In genomic region chr1:3265800-3266485, GRCh38 we compare ENCODE assay signal across 34 cellular contexts.
"Had no signal": no experiment of that assay in that cellular context is flagged by ENCODE, and none has a peak within 500 bp of the region (broad histone marks: within the 10 kb centered on the region; RNA-seq: fewer than 3 reads in every experiment).

No MANE protein-coding gene starts in this region.

- H3K27me3 Mint-ChIP-seq: IgD-negative memory B cell had no signal

- H3K27ac Mint-ChIP-seq: activated CD4-positive, alpha-beta memory T cell treated with anti-CD3 and anti-CD28 coated beads for 36 hours; activated naive CD4-positive, alpha-beta T cell treated with anti-CD3 and anti-CD28 coated beads for 36 hours; activated naive CD4-positive, alpha-beta T cell treated with anti-CD3 and anti-CD28 coated beads, Interleukin-2, amount 50 U/mL, for 72 hours; activated naive CD8-positive, alpha-beta T cell treated with anti-CD3 and anti-CD28 coated beads, Interleukin-2, amount 50 U/mL, for 24 hours; activated T-helper 1 cell treated with anti-CD3 and anti-CD28 coated beads, Interleukin-12 subunit alpha, Interleukin-12 subunit beta, Interleukin-2, Interleukin-4 antibody, amounts not matched to agents 30 ng/mL and 10 ng/mL and 1 ng/mL, durations not matched to agents 14 hours and 24 hours and 36 hours; IgD-negative memory B cell; WTC11 had no signal

- H3K9me3 Mint-ChIP-seq: activated CD4-positive, alpha-beta memory T cell treated with anti-CD3 and anti-CD28 coated beads for 36 hours; activated naive CD4-positive, alpha-beta T cell treated with anti-CD3 and anti-CD28 coated beads for 36 hours; activated naive CD4-positive, alpha-beta T cell treated with anti-CD3 and anti-CD28 coated beads, Interleukin-2, amount 50 U/mL, for 72 hours; activated naive CD8-positive, alpha-beta T cell treated with anti-CD3 and anti-CD28 coated beads, Interleukin-2, amount 50 U/mL, for 24 hours; activated T-cell treated with anti-CD3 and anti-CD28 coated beads, Interleukin-2, amount 50 U/mL, for 4 hours; activated T-helper 1 cell treated with anti-CD3 and anti-CD28 coated beads, Interleukin-12 subunit alpha, Interleukin-12 subunit beta, Interleukin-2, Interleukin-4 antibody, amounts not matched to agents 30 ng/mL and 10 ng/mL and 1 ng/mL, durations not matched to agents 14 hours and 24 hours and 36 hours; WTC11 had no signal

- ATAC-seq: activated naive CD4-positive, alpha-beta T cell treated with anti-CD3 and anti-CD28 coated beads, Interleukin-2, amount 50 U/mL, for 72 hours; activated naive CD8-positive, alpha-beta T cell treated with anti-CD3 and anti-CD28 coated beads, Interleukin-2, amount 50 U/mL, for 24 hours; activated T-cell treated with anti-CD3 and anti-CD28 coated beads, Interleukin-2, amount 50 U/mL, for 4 hours; PC-3; WTC11 had no signal

- H3K27ac ChIP-seq: brain microvascular endothelial cell, Peyer's patch, RWPE1, SJCRH30, SK-N-MC had no signal

- H3K4me1 Mint-ChIP-seq: activated naive CD8-positive, alpha-beta T cell treated with anti-CD3 and anti-CD28 coated beads, Interleukin-2, amount 50 U/mL, for 24 hours; IgD-negative memory B cell; WTC11 had no signal

- DNase-seq: activated CD4-positive, alpha-beta memory T cell treated with anti-CD3 and anti-CD28 coated beads for 36 hours; activated CD4-positive, alpha-beta T cell treated with anti-CD3 and anti-CD28 coated beads for 4 hours; activated CD4-positive, alpha-beta T cell treated with anti-CD3 and anti-CD28 coated beads, Interleukin-2, amount 50 U/mL, for 1 hour; activated CD4-positive, CD25-positive, alpha-beta regulatory T cell treated with anti-CD3 and anti-CD28 coated beads, Interleukin-2, amount 50 U/mL, for 72 hours; activated CD8-positive, alpha-beta memory T cell treated with anti-CD3 and anti-CD28 coated beads, Interleukin-2, amount 50 U/mL, for 4 hours; activated gamma-delta T cell treated with Interleukin-2 at 50 U/mL for 16 hours; activated naive CD4-positive, alpha-beta T cell treated with anti-CD3 and anti-CD28 coated beads for 36 hours; activated naive CD8-positive, alpha-beta T cell treated with anti-CD3 and anti-CD28 coated beads, Interleukin-2, amount 50 U/mL, for 24 hours; activated T-cell treated with anti-CD3 and anti-CD28 coated beads for 4 hours; activated T-cell treated with anti-CD3 and anti-CD28 coated beads, Interleukin-2, amount 50 U/mL, for 4 hours; anterior cingulate cortex; brain microvascular endothelial cell; central memory CD4-positive, alpha-beta T cell; Karpas-422; KBM-7; NCI-H1105; NCI-H1417 treated with DMSO at 0.1 percent for 48 hours; NCI-H1694; NCI-H1930; NCI-H2081 treated with DMSO at 0.1 percent for 48 hours; NCI-H345; NCI-H524 treated with DMSO at 0.1 percent for 48 hours; NK-92 treated with Interleukin-12 subunit alpha and Interleukin-12 subunit beta, amount 100 ng/mL, for 24 hours; PC-3; Peyer's patch; SHP77; SJCRH30; T1000 had no signal

- H3K36me3 Mint-ChIP-seq: activated CD4-positive, alpha-beta memory T cell treated with anti-CD3 and anti-CD28 coated beads for 36 hours; activated naive CD4-positive, alpha-beta T cell treated with anti-CD3 and anti-CD28 coated beads, Interleukin-2, amount 50 U/mL, for 72 hours; IgD-negative memory B cell; WTC11 had no signal

- H3K4me3 Mint-ChIP-seq: activated CD4-positive, alpha-beta memory T cell treated with anti-CD3 and anti-CD28 coated beads for 36 hours; activated naive CD4-positive, alpha-beta T cell treated with anti-CD3 and anti-CD28 coated beads for 36 hours; activated naive CD8-positive, alpha-beta T cell treated with anti-CD3 and anti-CD28 coated beads, Interleukin-2, amount 50 U/mL, for 24 hours; activated T-cell treated with anti-CD3 and anti-CD28 coated beads, Interleukin-2, amount 50 U/mL, for 4 hours; activated T-helper 1 cell treated with anti-CD3 and anti-CD28 coated beads, Interleukin-12 subunit alpha, Interleukin-12 subunit beta, Interleukin-2, Interleukin-4 antibody, amounts not matched to agents 30 ng/mL and 10 ng/mL and 1 ng/mL, durations not matched to agents 14 hours and 24 hours and 36 hours; IgD-negative memory B cell; WTC11 had no signal

- H3K27me3 ChIP-seq: brain microvascular endothelial cell, Peyer's patch, SJCRH30 had no signal
